In the genomic region with DNA sequence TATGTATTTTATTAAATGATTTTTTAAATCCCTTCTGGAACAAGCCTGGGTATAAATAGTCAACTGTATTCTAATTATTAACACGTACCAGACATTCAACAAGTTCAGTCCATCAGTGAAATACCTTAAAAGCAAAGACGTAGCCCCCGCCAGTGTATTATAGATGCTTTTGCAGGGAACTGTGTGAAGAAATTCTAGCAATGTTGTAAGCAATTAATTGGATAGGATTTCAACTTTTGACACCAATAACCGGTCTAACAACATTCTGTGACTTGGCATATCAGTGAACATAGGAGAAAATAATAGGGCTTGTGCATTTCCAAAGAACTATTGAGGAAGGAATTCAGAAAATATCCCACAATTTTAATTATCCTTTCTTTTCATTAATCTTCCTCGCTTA, we compare ENCODE assay signal across 2 cellular contexts.
TF ChIP-seq lines count a peak whose summit lies in the region.

No MANE protein-coding gene starts in this region.

TF ChIP-seq in A549, 52 proteins besides CTCF, POLR2A, EP300 and RAD21 (continued from another document):
- TF ChIP-seq, protein P1, sequence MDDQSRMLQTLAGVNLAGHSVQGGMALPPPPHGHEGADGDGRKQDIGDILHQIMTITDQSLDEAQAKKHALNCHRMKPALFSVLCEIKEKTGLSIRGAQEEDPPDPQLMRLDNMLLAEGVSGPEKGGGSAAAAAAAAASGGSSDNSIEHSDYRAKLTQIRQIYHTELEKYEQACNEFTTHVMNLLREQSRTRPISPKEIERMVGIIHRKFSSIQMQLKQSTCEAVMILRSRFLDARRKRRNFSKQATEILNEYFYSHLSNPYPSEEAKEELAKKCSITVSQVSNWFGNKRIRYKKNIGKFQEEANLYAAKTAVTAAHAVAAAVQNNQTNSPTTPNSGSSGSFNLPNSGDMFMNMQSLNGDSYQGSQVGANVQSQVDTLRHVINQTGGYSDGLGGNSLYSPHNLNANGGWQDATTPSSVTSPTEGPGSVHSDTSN (IDR thresholded peaks at IDR 0.05), result no peak
- TF ChIP-seq RNF2 (IDR thresholded peaks at IDR 0.05; ENCODE audit: borderline replicate concordance, low read depth), result no peak
- no peak for TF ChIP-seq CHD2 (IDR thresholded peaks at IDR 0.05; ENCODE audit: low read length, partially characterized antibody)
- TF ChIP-seq SREBF2 (IDR thresholded peaks at IDR 0.05), result no peak
- no peak for TF ChIP-seq HOXB13 (CRISPR knock-in tag; IDR thresholded peaks at IDR 0.05; ENCODE audit: low read depth)
- no peak for TF ChIP-seq USF2 (IDR thresholded peaks at IDR 0.05)
- TF ChIP-seq, protein P2, sequence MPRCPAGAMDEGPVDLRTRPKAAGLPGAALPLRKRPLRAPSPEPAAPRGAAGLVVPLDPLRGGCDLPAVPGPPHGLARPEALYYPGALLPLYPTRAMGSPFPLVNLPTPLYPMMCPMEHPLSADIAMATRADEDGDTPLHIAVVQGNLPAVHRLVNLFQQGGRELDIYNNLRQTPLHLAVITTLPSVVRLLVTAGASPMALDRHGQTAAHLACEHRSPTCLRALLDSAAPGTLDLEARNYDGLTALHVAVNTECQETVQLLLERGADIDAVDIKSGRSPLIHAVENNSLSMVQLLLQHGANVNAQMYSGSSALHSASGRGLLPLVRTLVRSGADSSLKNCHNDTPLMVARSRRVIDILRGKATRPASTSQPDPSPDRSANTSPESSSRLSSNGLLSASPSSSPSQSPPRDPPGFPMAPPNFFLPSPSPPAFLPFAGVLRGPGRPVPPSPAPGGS (IDR thresholded peaks at IDR 0.05), result no peak

TF ChIP-seq in Ishikawa, 13 proteins besides CTCF, POLR2A, EP300 and RAD21 (continued from another document):
- TF ChIP-seq, protein P3, sequence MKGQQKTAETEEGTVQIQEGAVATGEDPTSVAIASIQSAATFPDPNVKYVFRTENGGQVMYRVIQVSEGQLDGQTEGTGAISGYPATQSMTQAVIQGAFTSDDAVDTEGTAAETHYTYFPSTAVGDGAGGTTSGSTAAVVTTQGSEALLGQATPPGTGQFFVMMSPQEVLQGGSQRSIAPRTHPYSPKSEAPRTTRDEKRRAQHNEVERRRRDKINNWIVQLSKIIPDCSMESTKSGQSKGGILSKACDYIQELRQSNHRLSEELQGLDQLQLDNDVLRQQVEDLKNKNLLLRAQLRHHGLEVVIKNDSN (IDR thresholded peaks at IDR 0.05), result no peak
- TF ChIP-seq CEBPB (IDR thresholded peaks at IDR 0.05) (peak; percentile 91), YY1 (IDR thresholded peaks at IDR 0.05; ENCODE audit: low read depth) (peak; percentile 16; the same call in 1 of the 2 replicates), FOXM1 (IDR thresholded peaks at IDR 0.05; ENCODE audit: borderline replicate concordance, low read depth) (peak; percentile 90), EGR1 (IDR thresholded peaks at IDR 0.05) (no peak), TAF1 (IDR thresholded peaks at IDR 0.05; ENCODE audit: low read depth) (no peak), CREB1 (IDR thresholded peaks at IDR 0.05; ENCODE audit: low read depth) (no peak; the same call in 1 of the 2 replicates), TCF12 (IDR thresholded peaks at IDR 0.05; ENCODE audit: low read depth) (peak; percentile 83), TEAD4 (IDR thresholded peaks at IDR 0.05) (peak; percentile 98), ZBTB7A (IDR thresholded peaks at IDR 0.05; ENCODE audit: low read depth) (no peak)
